ENCODE assay signal across 11 cellular contexts in genomic region chr3:186822368-186822719, GRCh38. TPM values are rescaled to one million over a fixed set of nuclear protein-coding genes. Genes with fewer than 3 reads are reported as not detected.
"Had no signal": no experiment of that assay in that cellular context is flagged by ENCODE, and none has a peak within 500 bp of the region (broad histone marks: within the 10 kb centered on the region; RNA-seq: fewer than 3 reads in every experiment).

No MANE protein-coding gene starts in this region.

RNA-seq across cellular contexts. Expression of gene ADIPOQ, which starts 20.2 kb away (rescaled TPM):
- total RNA-seq: activated CD4-positive, alpha-beta T cell treated with anti-CD3 and anti-CD28 coated beads for 36 hours; activated CD4-positive, alpha-beta T cell treated with anti-CD3 and anti-CD28 coated beads, Interleukin-2, amount 10 ng/mL, durations not matched to agents 7 days and 5 days; activated CD8-positive, alpha-beta T cell treated with anti-CD3 and anti-CD28 coated beads, Interleukin-2, amount 10 ng/mL, durations not matched to agents 7 days and 5 days; activated naive CD4-positive, alpha-beta T cell treated with anti-CD3 and anti-CD28 coated beads for 36 hours; activated naive CD4-positive, alpha-beta T cell treated with anti-CD3 and anti-CD28 coated beads, Interleukin-2, amount 50 U/mL, for 72 hours; activated T-cell treated with anti-CD3 and anti-CD28 coated beads, Interleukin-2, amount 50 U/mL, for 4 hours; activated T-helper 1 cell treated with anti-CD3 and anti-CD28 coated beads, Interleukin-12 subunit alpha, Interleukin-12 subunit beta, Interleukin-2, Interleukin-4 antibody, amounts not matched to agents 30 ng/mL and 10 ng/mL and 1 ng/mL, durations not matched to agents 14 hours and 24 hours and 36 hours; NCI-H460; RPMI7951; SJSA1 had no signal
- polyA plus RNA-seq: SK-N-SH had no signal
